In the genomic region with DNA sequence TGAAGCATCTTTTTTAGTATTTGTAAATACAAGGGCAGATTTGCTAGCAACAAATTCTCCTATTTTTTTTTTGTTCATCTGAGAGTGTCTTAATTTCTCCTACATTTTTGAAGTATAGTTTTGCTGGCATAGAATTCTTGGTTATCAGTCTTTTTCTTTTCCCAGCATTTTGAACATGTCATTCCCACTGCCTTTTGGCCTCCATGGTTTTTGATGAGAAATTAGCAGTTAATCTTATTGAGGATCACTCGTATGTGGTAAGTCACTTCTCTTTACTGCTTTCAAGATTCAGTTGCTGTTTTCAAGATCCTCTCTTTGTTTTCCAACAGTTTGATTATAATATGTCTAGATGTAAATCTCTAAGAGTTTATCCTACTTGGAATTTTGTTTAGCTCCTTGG, we compare ENCODE assay signal across 21 cellular contexts.
"Had no signal": no experiment of that assay in that cellular context is flagged by ENCODE, and none has a peak within 500 bp of the region (broad histone marks: within the 10 kb centered on the region; RNA-seq: fewer than 3 reads in every experiment).

No MANE protein-coding gene starts in this region.

- FAIRE-seq: urothelium cell line had no signal

- DNase-seq: islet precursor cell; left ventricle myocardium inferior; mesendoderm; midbrain; mucosa of descending colon; naive thymus-derived CD4-positive, alpha-beta T cell; ovary; stimulated activated CD4-positive, alpha-beta T cell treated with anti-CD3 and anti-CD28 coated beads, Interleukin-4, amount 100 ng/mL, for 24 hours; stimulated activated naive CD4-positive, alpha-beta T cell; tibial artery; trophoblast cell; upper lobe of right lung had no signal

- H3K27me3 ChIP-seq: ovary, right atrium auricular region, suprapubic skin, upper lobe of right lung had no signal

- H3K36me3 ChIP-seq: left ventricle myocardium inferior, ovary, right atrium auricular region, suprapubic skin, thoracic aorta, tibial artery, upper lobe of right lung had no signal

- H3K27ac ChIP-seq: left ventricle myocardium inferior, ovary, right atrium auricular region, suprapubic skin, thoracic aorta, tibial artery, upper lobe of right lung had no signal

- ATAC-seq: mucosa of descending colon; naive thymus-derived CD4-positive, alpha-beta T cell; natural killer cell treated with Interleukin-12 subunit alpha and Interleukin-12 subunit beta and Interleukin-15 and Interleukin-18, amount 100 ng/mL, for 72 hours; sciatic nerve; stimulated activated effector memory CD8-positive, alpha-beta T cell treated with anti-CD3 and anti-CD28 coated beads, Interleukin-12 subunit alpha, Interleukin-12 subunit beta, amount 100 ng/mL, for 72 hours; upper lobe of right lung had no signal

- H3K9me3 ChIP-seq: mucosa of descending colon, ovary, right atrium auricular region, suprapubic skin, thoracic aorta, upper lobe of right lung had no signal

- H3K4me3 ChIP-seq: left ventricle myocardium inferior, lung, mucosa of descending colon, ovary, right atrium auricular region, skin epidermis, suprapubic skin, thoracic aorta, tibial artery, upper lobe of right lung had no signal

- H3K4me1 ChIP-seq: tibial artery had no signal
